Comparison of ENCODE assay signal across 8 cellular contexts in the genomic region with DNA sequence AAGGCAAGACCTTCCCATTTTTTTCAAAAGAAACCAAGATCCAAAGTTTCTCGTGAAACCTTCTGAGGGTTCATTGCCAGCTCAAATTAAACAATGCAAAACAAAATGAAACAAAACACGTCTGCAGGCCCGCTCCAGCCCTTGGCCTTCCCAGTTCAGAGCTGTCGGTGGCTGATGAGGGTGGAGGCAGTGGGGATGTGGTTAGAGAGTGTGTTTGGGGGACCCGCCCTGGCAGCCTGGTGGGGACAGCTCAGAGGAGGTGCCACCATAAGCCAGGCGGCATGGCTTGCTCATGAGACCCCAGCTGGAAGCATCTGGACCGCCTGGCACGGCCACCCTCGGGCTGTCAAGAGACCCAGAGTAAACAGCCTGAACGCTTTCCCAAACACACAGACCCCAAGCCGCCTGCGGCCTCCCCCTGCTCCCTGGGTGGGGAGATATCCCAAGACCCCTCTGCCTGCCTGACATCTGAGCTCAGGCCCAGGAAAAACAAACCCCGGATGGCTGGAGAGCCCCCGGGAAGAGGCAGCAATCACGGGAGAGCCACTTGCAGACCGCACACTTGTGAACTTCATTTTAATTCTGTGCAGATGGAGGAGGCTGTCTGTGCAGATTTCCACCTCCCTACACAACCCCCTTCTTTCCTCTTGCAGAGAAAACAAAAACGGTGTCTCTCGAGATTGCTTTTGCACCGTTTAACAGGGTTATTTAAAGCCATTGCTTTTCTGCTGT. TPM values are rescaled to one million over a fixed set of nuclear protein-coding genes. Genes with fewer than 3 reads are reported as not detected.
DNase-seq lines count a peak whose midpoint lies in the region; ATAC-seq, FAIRE-seq and TF ChIP-seq lines count a peak whose summit lies in the region.

No MANE protein-coding gene starts in this region.

- H3K27me3 ChIP-seq in right cardiac atrium (ENCODE audit: control insufficient read depth, insufficient read depth) (no peaks in the 10 kb centered on the region), testis (no peaks in the 10 kb centered on the region), small intestine (ENCODE audit: control insufficient read depth in 2 of 2, insufficient read depth in 2 of 2, low read length in 2 of 2) (no peaks in the 10 kb centered on the region)

- ATAC-seq in right cardiac atrium (peak; percentile 72 to 77), GM21786 (IDR thresholded peaks at IDR 0.05; ENCODE audit: unreplicated experiment) (no peak)

- peak; percentile 38 for DNase-seq in activated T-cell treated with anti-CD3 and anti-CD28 coated beads for 1 hour (ENCODE audit: low read depth)
- no peak for DNase-seq in activated T-cell treated with anti-CD3 and anti-CD28 coated beads for 4 hours
- DNase-seq in activated T-cell treated with anti-CD3 and anti-CD28 coated beads, Interleukin-2, amount 50 U/mL, for 48 hours = peak; percentile 46 to 63
- peak; percentile 40 to 78 (median 73) for DNase-seq in right cardiac atrium
- DNase-seq in testis = no peak
- DNase-seq in small intestine = no peak
- DNase-seq in SHP77 (lab: John Stamatoyannopoulos, UW) = no peak

- FAIRE-seq in small intestine (lab: Jason Lieb, UNC) = no peak

- TF ChIP-seq CTCF in testis (IDR thresholded peaks at IDR 0.05) = no peak

- H3K27ac ChIP-seq in right cardiac atrium (ENCODE audit: low read length) = no peak overlapping the region
- H3K27ac ChIP-seq in testis = peak overlapping the region; percentile 44 to 62
- H3K27ac ChIP-seq in small intestine (ENCODE audit: low read depth in 1 of 2, low read length in 1 of 2) = peak overlapping the region in 1 of 2 donors; percentile 55

- intact Hi-C loops in right cardiac atrium (cut with DNase I) (no loop called here), testis (cut with DNase I; ENCODE audit: low total_unique reads) (no loop called here)

- TF ChIP-seq POLR2A in testis (IDR thresholded peaks at IDR 0.05) = no peak

- H3K4me3 ChIP-seq in right cardiac atrium (ENCODE audit: low read length) (peak overlapping the region; percentile 1), testis (no peak overlapping the region), small intestine (ENCODE audit: low read depth in 1 of 2, low read length in 2 of 2) (no peak overlapping the region)

- no peaks in the 10 kb centered on the region for H3K36me3 ChIP-seq in testis (ENCODE audit: low read depth, missing control alignments)
- no peaks in the 10 kb centered on the region for H3K36me3 ChIP-seq in small intestine (ENCODE audit: control insufficient read depth in 2 of 2, insufficient read depth in 2 of 2, low read length in 2 of 2)

- H3K9me3 ChIP-seq in right cardiac atrium (ENCODE audit: control insufficient read depth, low read length) = no peaks in the 10 kb centered on the region
- no peaks in the 10 kb centered on the region for H3K9me3 ChIP-seq in testis
- H3K9me3 ChIP-seq in small intestine (ENCODE audit: control insufficient read depth, low read depth) = no peaks in the 10 kb centered on the region

- H3K4me1 ChIP-seq in right cardiac atrium (ENCODE audit: control insufficient read depth, insufficient read depth, low read length) = no peaks in the 10 kb centered on the region
- H3K4me1 ChIP-seq in testis = peaks cover 10% of the 10 kb centered on the region
- peaks cover 0 to 3% of the 10 kb centered on the region in 2 donors for H3K4me1 ChIP-seq in small intestine (ENCODE audit: control insufficient read depth in 2 of 2, insufficient read depth in 1 of 2, low read depth in 1 of 2, low read length in 1 of 2)

- 26% methylated on average over 19 of the region's 19 CpGs for WGBS in right cardiac atrium
- 42 to 50% methylated on average over 18 to 19 of the region's 19 CpGs for WGBS in testis, 2 donors
- 37 to 78% (median 57%) methylated on average over 19 of the region's 19 CpGs for WGBS in small intestine, 3 donors

RNA-seq across cellular contexts. Expression of gene LITAF, which starts 35.4 kb away (rescaled TPM):
- total RNA-seq in right cardiac atrium = 10 to 100 TPM; 54.0 to 76.5 (median 65.3) TPM
- 25.7 TPM for polyA plus RNA-seq in right cardiac atrium
- 10 to 100 TPM in 1 of 2 donors, 1 to 10 TPM in 1; 9.9 to 13.6 TPM for total RNA-seq in testis
- polyA plus RNA-seq in testis (ENCODE audit: insufficient read depth, low read depth, low replicate concordance) = 31.5 TPM
- 100 to 1,000 TPM in 1 of 3 donors, 10 to 100 TPM in 2; 44.7 to 112 (median 47.8) TPM for polyA plus RNA-seq in small intestine

RNA-seq across cellular contexts. Expression of gene SNN, which starts 46.2 kb away (rescaled TPM):
- total RNA-seq in right cardiac atrium (10 to 100 TPM; 24.8 to 33.3 (median 26.1) TPM), testis (10 to 100 TPM in 1 of 2 donors, 1 to 10 TPM in 1; 7.0 to 10.3 TPM)
- polyA plus RNA-seq in right cardiac atrium (24.4 TPM), testis (ENCODE audit: insufficient read depth, low read depth, low replicate concordance) (10.1 TPM), small intestine (10 to 100 TPM in 1 of 3 donors, 1 to 10 TPM in 2; 9.6 to 15.7 (median 9.7) TPM)

Comparison
In these comparisons a context has a peak if more than half of its experiments do, and no peak if none do; other contexts are left out.
1. DNase-seq: peak in activated T-cell treated with anti-CD3 and anti-CD28 coated beads for 1 hour (single experiment), activated T-cell treated with anti-CD3 and anti-CD28 coated beads, Interleukin-2, amount 50 U/mL, for 48 hours (2 of 2) and right cardiac atrium (3 of 3); none in activated T-cell treated with anti-CD3 and anti-CD28 coated beads for 4 hours (single experiment), testis (single experiment), small intestine (single experiment) and SHP77 (0 of 2).